Comparison of ENCODE assay signal across 8 cellular contexts in the genomic region with DNA sequence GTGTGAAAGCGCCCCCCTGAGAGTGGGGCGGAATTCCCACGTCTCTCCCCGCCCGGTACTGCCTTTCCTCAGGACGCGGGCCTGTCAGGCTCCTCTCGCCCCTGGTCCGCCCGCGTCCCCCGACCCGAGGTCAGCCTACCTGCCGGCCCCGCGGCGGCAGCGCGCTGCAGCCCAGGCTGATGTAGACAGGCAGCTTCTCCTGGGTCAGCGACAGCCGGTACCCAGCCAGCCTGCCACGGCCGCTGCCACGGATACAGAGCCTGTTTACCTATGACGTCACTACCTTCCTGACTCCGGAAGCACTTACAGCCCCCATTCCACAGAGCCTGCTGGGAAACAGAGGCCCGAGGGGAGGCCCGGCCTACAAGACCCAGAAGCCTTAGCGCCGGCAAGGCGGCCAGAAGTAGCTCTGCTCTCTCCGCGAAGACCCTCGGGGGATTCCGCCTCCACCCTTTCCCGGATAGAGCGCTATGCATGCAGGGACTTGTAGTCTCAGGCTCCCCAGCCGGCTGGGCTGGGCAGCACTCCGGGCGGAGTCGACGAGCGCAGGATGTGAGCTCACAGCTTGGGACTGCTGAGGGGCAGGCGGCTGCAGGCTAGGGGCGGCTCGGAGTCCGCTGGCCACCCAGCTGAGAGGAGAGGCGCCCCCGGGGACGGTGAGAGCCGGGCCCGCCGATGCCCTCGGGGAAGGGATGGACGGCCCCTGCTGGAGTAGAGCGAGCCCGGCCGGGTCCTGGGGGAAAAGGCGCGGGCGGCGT. TPM values are rescaled to one million over a fixed set of nuclear protein-coding genes. Genes with fewer than 3 reads are reported as not detected.
DNase-seq lines count a peak whose midpoint lies in the region; ATAC-seq and TF ChIP-seq lines count a peak whose summit lies in the region.

A gene with protein sequence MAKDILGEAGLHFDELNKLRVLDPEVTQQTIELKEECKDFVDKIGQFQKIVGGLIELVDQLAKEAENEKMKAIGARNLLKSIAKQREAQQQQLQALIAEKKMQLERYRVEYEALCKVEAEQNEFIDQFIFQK (minus strand): TSS at position 272 of the 758 bp plus-strand sequence. CDS start 3,487 bp downstream, outside the sequence.
A gene with protein sequence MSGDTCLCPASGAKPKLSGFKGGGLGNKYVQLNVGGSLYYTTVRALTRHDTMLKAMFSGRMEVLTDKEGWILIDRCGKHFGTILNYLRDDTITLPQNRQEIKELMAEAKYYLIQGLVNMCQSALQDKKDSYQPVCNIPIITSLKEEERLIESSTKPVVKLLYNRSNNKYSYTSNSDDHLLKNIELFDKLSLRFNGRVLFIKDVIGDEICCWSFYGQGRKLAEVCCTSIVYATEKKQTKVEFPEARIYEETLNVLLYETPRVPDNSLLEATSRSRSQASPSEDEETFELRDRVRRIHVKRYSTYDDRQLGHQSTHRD (plus strand): TSS at position 561 of the 758 bp plus-strand sequence. CDS start 3,761 bp downstream, outside the sequence.

- H3K27me3 ChIP-seq in BJ (ENCODE audit: control insufficient read depth, insufficient read depth, low read length) (no peaks in the 10 kb centered on the region), colonic mucosa (no peaks in the 10 kb centered on the region)

- peak within 1 kb of the TSS; percentile 97 for H3K4me3 Mint-ChIP-seq in activated CD4-positive, alpha-beta T cell treated with anti-CD3 and anti-CD28 coated beads, Interleukin-2, amount 10 ng/mL, durations not matched to agents 24 days and 14 days

- CTCF ChIA-PET in BJ (lab: Yijun Ruan, JAX), result interaction anchor here (1.0 to 3.0 kb wide), 8 partner anchors 9 to 530 kb away, joined by 3 to 12 read pairs (median 5); no protein-coding TSS in a partner anchor

- H3K9ac ChIP-seq in colonic mucosa (ENCODE audit: low read depth in 2 of 2, low read length in 2 of 2), result peak within 1 kb of the TSS; percentile 89 to 94

- H3K27ac ChIP-seq in colonic mucosa, result peak within 1 kb of the TSS; percentile 79

- intact Hi-C loops in activated CD4-positive, alpha-beta T cell treated with anti-CD3 and anti-CD28 coated beads, Interleukin-2, amount 10 ng/mL, durations not matched to agents 24 days and 14 days (cut with micrococcal nuclease), result loop anchor here (1.0 kb wide), 4 partner anchors 16 to 294 kb away; a partner anchor contains a TSS
- intact Hi-C loops in colonic mucosa (cut with DNase I), result no loop called here

- peaks cover 8% of the 10 kb centered on the region for H3K4me1 ChIP-seq in colonic mucosa

- H3K36me3 ChIP-seq in BJ (ENCODE audit: control insufficient read depth, insufficient read depth, low read length) (peaks cover 20% of the 10 kb centered on the region), colonic mucosa (no peaks in the 10 kb centered on the region)

- H3K9me3 ChIP-seq in colonic mucosa, result no peaks in the 10 kb centered on the region

- no peaks in the 10 kb centered on the region for H3K27me3 Mint-ChIP-seq in activated CD4-positive, alpha-beta T cell treated with anti-CD3 and anti-CD28 coated beads, Interleukin-2, amount 10 ng/mL, durations not matched to agents 24 days and 14 days

- POLR2A ChIA-PET in BJ (lab: Charles Lee), result interaction anchor here (0.5 to 2.5 kb wide), 8 partner anchors 10 to 447 kb away, joined by 3 to 11 read pairs (median 4); a partner anchor contains a TSS

- peaks cover 14% of the 10 kb centered on the region for H3K36me3 Mint-ChIP-seq in activated CD4-positive, alpha-beta T cell treated with anti-CD3 and anti-CD28 coated beads, Interleukin-2, amount 10 ng/mL, durations not matched to agents 24 days and 14 days (ENCODE audit: low read depth)

- TF ChIP-seq CTCF in BJ (IDR thresholded peaks at IDR 0.05; ENCODE audit: insufficient read depth, low read depth, low read length) (no peak), colonic mucosa (IDR thresholded peaks at IDR 0.05) (no peak)

- DNase-seq in BJ (ENCODE audit: low read depth) (peak; percentile 99), NCI-H526 treated with DMSO at 0.1 percent for 48 hours (lab: John Stamatoyannopoulos, UW) (peak; percentile 100), colonic mucosa (peak; percentile 98), kidney tubule cell (ENCODE audit: low spot score) (peak; percentile 100)
- peak; percentile 99 for DNase-seq in activated CD4-positive, alpha-beta T cell treated with anti-CD3 and anti-CD28 coated beads, Interleukin-2, amount 10 ng/mL, durations not matched to agents 24 days and 14 days
- peak; percentile 85 to 97 (median 91) for DNase-seq in stimulated activated CD4-positive, alpha-beta T cell treated with anti-CD3 and anti-CD28 coated beads, Interleukin-1b, Interleukin-23, amount 100 ng/mL, for 24 hours (ENCODE audit: low read depth in 4 of 4, low spot score in 1 of 4)

- H3K4me3 ChIP-seq in BJ (ENCODE audit: low read depth, low read length) (peak within 1 kb of the TSS; percentile 94), colonic mucosa (peak within 1 kb of the TSS; percentile 96)

- no peaks in the 10 kb centered on the region for H3K9me3 Mint-ChIP-seq in activated CD4-positive, alpha-beta T cell treated with anti-CD3 and anti-CD28 coated beads, Interleukin-2, amount 10 ng/mL, durations not matched to agents 24 days and 14 days

- peak within 1 kb of the TSS; percentile 96 for H3K27ac Mint-ChIP-seq in activated CD4-positive, alpha-beta T cell treated with anti-CD3 and anti-CD28 coated beads, Interleukin-2, amount 10 ng/mL, durations not matched to agents 24 days and 14 days

- H3K4me1 Mint-ChIP-seq in activated CD4-positive, alpha-beta T cell treated with anti-CD3 and anti-CD28 coated beads, Interleukin-2, amount 10 ng/mL, durations not matched to agents 24 days and 14 days, result peaks cover 34% of the 10 kb centered on the region

- ATAC-seq in GM19324 (IDR thresholded peaks at IDR 0.05; ENCODE audit: low FRiP score, unreplicated experiment), result peak; percentile 97
- ATAC-seq in HG03469 (IDR thresholded peaks at IDR 0.05; ENCODE audit: unreplicated experiment), result peak; percentile 89

RNA-seq across cellular contexts. Expression of the first gene that starts in this region (rescaled TPM):
- polyA plus RNA-seq in BJ (2011; rRNA removed), result 39.1 and 53.2 TPM in 2 replicates
- 7.5 and 12.8 TPM in 2 replicates for polyA minus RNA-seq in BJ (2011; rRNA and poly(A)+ RNA removed)
- total RNA-seq in activated CD4-positive, alpha-beta T cell treated with anti-CD3 and anti-CD28 coated beads, Interleukin-2, amount 10 ng/mL, durations not matched to agents 24 days and 14 days, result 21.1 and 24.7 TPM in 2 replicates
- 10 to 100 TPM; 30.9 to 31.5 TPM for total RNA-seq in colonic mucosa

RNA-seq across cellular contexts. Expression of the second gene that starts in this region (rescaled TPM):
- polyA plus RNA-seq in BJ (2011; rRNA removed), result 80.7 and 166 TPM in 2 replicates
- polyA minus RNA-seq in BJ (2011; rRNA and poly(A)+ RNA removed), result 82.5 and 117 TPM in 2 replicates
- 30.8 and 32.7 TPM in 2 replicates for total RNA-seq in activated CD4-positive, alpha-beta T cell treated with anti-CD3 and anti-CD28 coated beads, Interleukin-2, amount 10 ng/mL, durations not matched to agents 24 days and 14 days
- total RNA-seq in colonic mucosa, result 10 to 100 TPM; 29.6 to 39.8 TPM

Comparison
In these comparisons a context has a peak if more than half of its experiments do, and no peak if none do; other contexts are left out.
1. Peak in every context shown above with its lines: DNase-seq, ATAC-seq, H3K4me3 ChIP-seq and H3K27ac ChIP-seq.